ENCODE assay signal across 16 cellular contexts in the genomic region with DNA sequence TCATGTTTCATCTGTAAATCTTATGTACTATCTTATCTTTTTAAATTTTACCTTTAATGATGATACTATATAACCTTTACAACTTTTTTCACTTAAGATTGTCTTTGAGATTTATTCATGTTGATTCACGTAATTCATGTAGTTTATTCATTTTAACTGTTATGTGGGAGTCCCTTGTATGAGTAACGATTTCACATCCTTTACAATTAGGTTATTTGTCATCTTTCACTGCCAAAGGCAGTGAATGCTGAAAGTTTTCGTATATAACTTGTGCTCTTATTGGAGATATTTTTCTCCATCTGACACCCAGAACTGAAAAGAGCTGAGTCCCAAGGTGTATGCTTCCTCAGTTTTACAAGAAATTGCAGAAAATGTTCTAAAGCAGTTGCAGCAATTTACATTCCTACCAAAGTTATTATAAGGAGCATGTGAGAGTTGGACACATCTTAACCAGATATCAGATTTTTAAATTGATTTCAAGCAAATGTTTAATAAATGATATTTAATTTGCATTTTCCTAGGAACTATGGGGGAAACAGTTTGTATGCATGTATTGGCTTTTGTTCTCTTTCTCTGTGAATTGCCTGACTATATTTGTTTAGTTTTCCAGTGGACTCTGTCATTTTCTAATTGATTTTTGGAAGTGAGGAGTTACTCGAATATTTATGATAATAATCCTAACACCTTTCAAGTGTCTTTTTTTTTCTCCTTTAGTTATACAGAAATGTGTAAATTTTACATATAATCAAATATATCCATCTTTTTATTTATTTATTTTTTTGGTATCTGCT. TPM values are rescaled to one million over a fixed set of nuclear protein-coding genes. Genes with fewer than 3 reads are reported as not detected.
A peak's percentile ranks its signal among the peaks of the same experiment; 100 is the strongest.
DNase-seq lines count a peak whose midpoint lies in the region; ATAC-seq, FAIRE-seq and TF ChIP-seq lines count a peak whose summit lies in the region.
"Had no signal": no experiment of that assay in that cellular context is flagged by ENCODE, and none has a peak within 500 bp of the region (broad histone marks: within the 10 kb centered on the region; RNA-seq: fewer than 3 reads in every experiment).

No MANE protein-coding gene starts in this region.

- no peak overlapping the region for H3K4me3 Mint-ChIP-seq in CD4-positive, alpha-beta T cell
- H3K4me3 Mint-ChIP-seq in activated naive CD8-positive, alpha-beta T cell treated with anti-CD3 and anti-CD28 coated beads, Interleukin-2, amount 50 U/mL, for 24 hours, result peak overlapping the region; percentile 29
- H3K4me3 Mint-ChIP-seq: activated naive CD8-positive, alpha-beta T cell treated with anti-CD3 and anti-CD28 coated beads, Interleukin-2, amount 10 ng/mL, durations not matched to agents 7 days and 5 days had no signal

- H3K36me3 ChIP-seq in right lobe of liver (peaks cover 0 to 19% (median 8%) of the 10 kb centered on the region in 4 donors), psoas muscle (ENCODE audit: insufficient read depth in 1 of 2, low read depth in 1 of 2) (peaks cover 3 to 43% of the 10 kb centered on the region in 2 donors)

- peaks cover 65% of the 10 kb centered on the region for H3K36me3 Mint-ChIP-seq in CD4-positive, alpha-beta T cell (ENCODE audit: low read depth)
- H3K36me3 Mint-ChIP-seq in activated naive CD8-positive, alpha-beta T cell treated with anti-CD3 and anti-CD28 coated beads, Interleukin-2, amount 50 U/mL, for 24 hours (ENCODE audit: low read depth), result peaks cover 52% of the 10 kb centered on the region

- H3K4me1 ChIP-seq in right lobe of liver (peaks cover 0 to 32% (median 4%) of the 10 kb centered on the region in 4 donors), psoas muscle (peaks cover 11% of the 10 kb centered on the region)

- POLR2A ChIA-PET in CD4-positive, alpha-beta T cell (lab: Charles Lee), result no interaction called here

- TF ChIP-seq CTCF in CD4-positive, alpha-beta T cell (IDR thresholded peaks at IDR 0.05), result no peak
- no peak for TF ChIP-seq CTCF in right lobe of liver (IDR thresholded peaks at IDR 0.05)
- no peak for TF ChIP-seq CTCF in psoas muscle (IDR thresholded peaks at IDR 0.05)

- H3K27me3 ChIP-seq in CD4-positive, alpha-beta T cell (ENCODE audit: control insufficient read depth, insufficient read depth, low read length), result no peaks in the 10 kb centered on the region
- no peaks in the 10 kb centered on the region for H3K27me3 ChIP-seq in right lobe of liver
- H3K27me3 ChIP-seq in psoas muscle (ENCODE audit: insufficient read depth in 3 of 3, low read length in 2 of 3), result no peaks in the 10 kb centered on the region
- H3K27me3 ChIP-seq: cardiac muscle cell, Peyer's patch had no signal

- no peak for DNase-seq in CD4-positive, alpha-beta T cell
- DNase-seq in GM12891 (ENCODE audit: insufficient read length, low spot score) (no peak), right lobe of liver (no peak), KG1 (lab: John Stamatoyannopoulos, UW) (no peak), psoas muscle (no peak)
- no peak for DNase-seq in activated naive CD8-positive, alpha-beta T cell treated with anti-CD3 and anti-CD28 coated beads, Interleukin-2, amount 50 U/mL, for 24 hours
- DNase-seq: activated naive CD8-positive, alpha-beta T cell treated with anti-CD3 and anti-CD28 coated beads, Interleukin-2, amount 10 ng/mL, durations not matched to agents 7 days and 5 days; effector CD8-positive, alpha-beta T cell; NCI-H1048; NCI-H69; nucleus accumbens; Peyer's patch had no signal

- intact Hi-C loops in CD4-positive, alpha-beta T cell (cut with DNase I, micrococcal nuclease), result loop anchor here in 1 of 2 experiments (5.0 to 10.0 kb wide), 3 partner anchors 1038 to 1763 kb away; a partner anchor contains a TSS
- intact Hi-C loops in right lobe of liver (cut with DNase I), result no loop called here
- intact Hi-C loops in psoas muscle (cut with DNase I), result no loop called here

- no peak for ATAC-seq in CD4-positive, alpha-beta T cell (ENCODE audit: poor library complexity)
- peak; percentile 59 for ATAC-seq in activated naive CD8-positive, alpha-beta T cell treated with anti-CD3 and anti-CD28 coated beads, Interleukin-2, amount 50 U/mL, for 24 hours
- ATAC-seq in right lobe of liver (peak; percentile 48 to 69 (median 64)), GM19023 (IDR thresholded peaks at IDR 0.05; ENCODE audit: unreplicated experiment) (no peak), HG03520 (IDR thresholded peaks at IDR 0.05; ENCODE audit: unreplicated experiment) (no peak), psoas muscle (no peak)
- ATAC-seq: sciatic nerve had no signal

- no peaks in the 10 kb centered on the region for H3K9me3 Mint-ChIP-seq in CD4-positive, alpha-beta T cell
- no peaks in the 10 kb centered on the region for H3K9me3 Mint-ChIP-seq in activated naive CD8-positive, alpha-beta T cell treated with anti-CD3 and anti-CD28 coated beads, Interleukin-2, amount 50 U/mL, for 24 hours
- H3K9me3 Mint-ChIP-seq: activated naive CD8-positive, alpha-beta T cell treated with anti-CD3 and anti-CD28 coated beads, Interleukin-2, amount 10 ng/mL, durations not matched to agents 7 days and 5 days had no signal

- H3K4me3 ChIP-seq in right lobe of liver (no peak overlapping the region), psoas muscle (no peak overlapping the region)
- H3K4me3 ChIP-seq: cardiac muscle cell, Peyer's patch had no signal

- H3K27ac ChIP-seq in CD4-positive, alpha-beta T cell (ENCODE audit: low read depth, low read length), result no peak overlapping the region
- H3K27ac ChIP-seq in right lobe of liver (no peak overlapping the region), psoas muscle (no peak overlapping the region)
- H3K27ac ChIP-seq: cardiac muscle cell, Peyer's patch had no signal

- peak overlapping the region; percentile 64 for H3K27ac Mint-ChIP-seq in CD4-positive, alpha-beta T cell
- no peak overlapping the region for H3K27ac Mint-ChIP-seq in activated naive CD8-positive, alpha-beta T cell treated with anti-CD3 and anti-CD28 coated beads, Interleukin-2, amount 50 U/mL, for 24 hours
- H3K27ac Mint-ChIP-seq: activated naive CD8-positive, alpha-beta T cell treated with anti-CD3 and anti-CD28 coated beads, Interleukin-2, amount 10 ng/mL, durations not matched to agents 7 days and 5 days had no signal

- peak; percentile 40 for FAIRE-seq in GM12891 (lab: Jason Lieb, UNC)

- peaks cover 78% of the 10 kb centered on the region for H3K4me1 Mint-ChIP-seq in CD4-positive, alpha-beta T cell (ENCODE audit: low read depth)
- H3K4me1 Mint-ChIP-seq in activated naive CD8-positive, alpha-beta T cell treated with anti-CD3 and anti-CD28 coated beads, Interleukin-2, amount 50 U/mL, for 24 hours, result peaks cover 55% of the 10 kb centered on the region

- no peaks in the 10 kb centered on the region for H3K9me3 ChIP-seq in CD4-positive, alpha-beta T cell (ENCODE audit: control insufficient read depth, low read length)
- H3K9me3 ChIP-seq in right lobe of liver, result no peaks in the 10 kb centered on the region
- no peaks in the 10 kb centered on the region for H3K9me3 ChIP-seq in psoas muscle
- H3K9me3 ChIP-seq: Peyer's patch had no signal

- WGBS in right lobe of liver (ENCODE audit: insufficient coverage, low coverage, low lambda C conversion rate, missing lambda C conversion rate), result 47% methylated on average over 4 of the region's 4 CpGs
- WGBS in psoas muscle, 3 donors, result 82 to 89% (median 84%) methylated on average over 4 of the region's 4 CpGs

- no peaks in the 10 kb centered on the region for H3K27me3 Mint-ChIP-seq in CD4-positive, alpha-beta T cell
- H3K27me3 Mint-ChIP-seq in activated naive CD8-positive, alpha-beta T cell treated with anti-CD3 and anti-CD28 coated beads, Interleukin-2, amount 50 U/mL, for 24 hours, result no peaks in the 10 kb centered on the region
- H3K27me3 Mint-ChIP-seq: activated naive CD8-positive, alpha-beta T cell treated with anti-CD3 and anti-CD28 coated beads, Interleukin-2, amount 10 ng/mL, durations not matched to agents 7 days and 5 days had no signal

- CTCF ChIA-PET in CD4-positive, alpha-beta T cell (lab: Charles Lee), result no interaction called here

- no peak for TF ChIP-seq POLR2A in GM12891 (IDR thresholded peaks at IDR 0.05; ENCODE audit: low read depth, low read length)
- TF ChIP-seq POLR2A in right lobe of liver (IDR thresholded peaks at IDR 0.05), result no peak

TF ChIP-seq in GM12891, 5 proteins besides CTCF, POLR2A, EP300 and RAD21:
- no peak for TF ChIP-seq POLR2AphosphoS5 (IDR thresholded peaks at IDR 0.05; ENCODE audit: low read depth, low read length)
- no peak for TF ChIP-seq PAX5 (IDR thresholded peaks at IDR 0.05; ENCODE audit: insufficient read depth, low read length, severe bottlenecking)
- TF ChIP-seq POU2F2 (IDR thresholded peaks at IDR 0.05; ENCODE audit: low read depth, low read length), result no peak
- TF ChIP-seq TAF1 (IDR thresholded peaks at IDR 0.05; ENCODE audit: low read depth, low read length), result no peak
- no peak for TF ChIP-seq SPI1 (IDR thresholded peaks at IDR 0.05; ENCODE audit: low read depth, low read length)

RNA-seq across cellular contexts. Expression of a gene that starts 6.4 kb away (rescaled TPM):
- 10 to 100 TPM; 48.1 to 49.7 TPM for total RNA-seq in CD4-positive, alpha-beta T cell
- polyA plus RNA-seq in GM12891 (2012; ENCODE audit: low read depth, missing spikeins), result 22.0 TPM
- total RNA-seq in right lobe of liver, result 10 to 100 TPM; 10.3 to 19.3 (median 14.2) TPM
- total RNA-seq in psoas muscle, result 10 to 100 TPM; 23.4 to 27.4 (median 26.5) TPM
- 10 to 100 TPM in 2 of 3 donors, 1 to 10 TPM in 1; 8.1 to 21.8 (median 14.3) TPM for polyA plus RNA-seq in psoas muscle

Comparison
In these comparisons a context has a peak if more than half of its experiments do, and no peak if none do; other contexts are left out.
1. ATAC-seq: peak in activated naive CD8-positive, alpha-beta T cell treated with anti-CD3 and anti-CD28 coated beads, Interleukin-2, amount 50 U/mL, for 24 hours (single experiment) and right lobe of liver (4 of 4); none in CD4-positive, alpha-beta T cell (single experiment), GM19023 (single experiment), HG03520 (single experiment) and psoas muscle (0 of 4).